ENCODE assay signal across 14 cellular contexts in genomic region chr2:55408098-55408882, GRCh38. TPM values are rescaled to one million over a fixed set of nuclear protein-coding genes. Genes with fewer than 3 reads are reported as not detected.
A peak's percentile ranks its signal among the peaks of the same experiment; 100 is the strongest.
DNase-seq lines count a peak whose midpoint lies in the region; ATAC-seq and TF ChIP-seq lines count a peak whose summit lies in the region.
"Had no signal": no experiment of that assay in that cellular context is flagged by ENCODE, and none has a peak within 500 bp of the region (broad histone marks: within the 10 kb centered on the region; RNA-seq: fewer than 3 reads in every experiment).

No MANE protein-coding gene starts in this region.

- intact Hi-C loops in CD14-positive monocyte (cut with micrococcal nuclease): loop anchor here in 1 of 2 donors (2.0 kb wide), 1 partner anchor 33 kb away; no protein-coding TSS in a partner anchor

- no peaks in the 10 kb centered on the region for H3K9me3 Mint-ChIP-seq in CD14-positive monocyte

- no peaks in the 10 kb centered on the region for H3K27me3 ChIP-seq in layer of hippocampus (ENCODE audit: control insufficient read depth, insufficient read depth, low read length)
- H3K27me3 ChIP-seq: body of pancreas had no signal

- H3K36me3 Mint-ChIP-seq in CD14-positive monocyte: peaks cover 49 to 72% of the 10 kb centered on the region in 2 donors

- H3K27me3 Mint-ChIP-seq in CD14-positive monocyte (ENCODE audit: low read depth in 3 of 3): no peaks in the 10 kb centered on the region

- no peak for TF ChIP-seq CTCF in CD14-positive monocyte (IDR thresholded peaks at IDR 0.05)

- peak overlapping the region in 5 of 7 donors; percentile 58 to 79 (median 64) for H3K27ac Mint-ChIP-seq in CD14-positive monocyte

- ATAC-seq in HG03135 (IDR thresholded peaks at IDR 0.05; ENCODE audit: unreplicated experiment): no peak
- ATAC-seq in HG03354 (IDR thresholded peaks at IDR 0.05; ENCODE audit: poor library complexity, severe bottlenecking, unreplicated experiment): no peak
- no peak for ATAC-seq in HG03571 (IDR thresholded peaks at IDR 0.05; ENCODE audit: unreplicated experiment)
- ATAC-seq: body of pancreas had no signal

- H3K27ac ChIP-seq in layer of hippocampus (ENCODE audit: low read depth, low read length): peak overlapping the region; percentile 83
- H3K27ac ChIP-seq: body of pancreas had no signal

- no peak overlapping the region for H3K4me3 Mint-ChIP-seq in CD14-positive monocyte

- DNase-seq in CD14-positive monocyte (ENCODE audit: low spot score) (no peak), HT1080 (ENCODE audit: low read depth) (peak; percentile 72), astrocyte of the hippocampus (ENCODE audit: low read depth, low spot score) (peak; percentile 85), NCI-H526 treated with DMSO at 0.1 percent for 48 hours (lab: John Stamatoyannopoulos, UW) (no peak)
- DNase-seq: activated CD8-positive, alpha-beta memory T cell treated with anti-CD3 and anti-CD28 coated beads, Interleukin-2, amount 50 U/mL, for 48 hours; body of pancreas; NCI-H1092; NCI-H524; posterior cingulate gyrus; SHP77 had no signal

- peaks cover 27% of the 10 kb centered on the region for H3K4me1 Mint-ChIP-seq in CD14-positive monocyte

RNA-seq across cellular contexts. Expression of gene CCDC88A, which starts 11.4 kb away (rescaled TPM):
- 10 to 100 TPM in 1 of 2 donors, 1 to 10 TPM in 1; 9.9 to 17.9 TPM for polyA plus RNA-seq in CD14-positive monocyte
- total RNA-seq in HT1080 (2014; rRNA removed; shearing (Covaris generic)): 26.4 and 28.5 TPM in 2 replicates
- polyA plus RNA-seq in HT1080 (2015; cell fraction: cytosol; rRNA removed): 15.3 and 18.7 TPM in 2 replicates
- 40.2 and 40.6 TPM in 2 replicates for polyA plus RNA-seq in HT1080 (2015; cell fraction: nucleus; rRNA removed)

Comparison
In these comparisons a context has a peak if more than half of its experiments do, and no peak if none do; other contexts are left out.
1. DNase-seq: peak in HT1080 (single experiment) and astrocyte of the hippocampus (single experiment); none in CD14-positive monocyte (single experiment) and NCI-H526 treated with DMSO at 0.1 percent for 48 hours (single experiment).